1 cellular context compared by ENCODE assay signal in genomic region chr22:46274381-46274780, GRCh38.
TF ChIP-seq lines count a peak whose summit lies in the region.

No MANE protein-coding gene starts in this region.

TF ChIP-seq in HepG2, 621 proteins besides CTCF, POLR2A, EP300 and RAD21:
- peak; percentile 77 for TF ChIP-seq RBM22 (optimal IDR thresholded peaks at IDR 0.05; ENCODE audit: low read length)
- no peak for TF ChIP-seq ZNF709 (CRISPR knock-in tag; IDR thresholded peaks at IDR 0.05)
